ENCODE assay signal across 19 cellular contexts in genomic region chr7:110693348-110693747, GRCh38.
A peak's percentile ranks its signal among the peaks of the same experiment; 100 is the strongest.
DNase-seq lines count a peak whose midpoint lies in the region; ATAC-seq and TF ChIP-seq lines count a peak whose summit lies in the region.
"Had no signal": no experiment of that assay in that cellular context is flagged by ENCODE, and none has a peak within 500 bp of the region (broad histone marks: within the 10 kb centered on the region; RNA-seq: fewer than 3 reads in every experiment).

No MANE protein-coding gene starts in this region.

- no peaks in the 10 kb centered on the region for H3K79me2 ChIP-seq in osteoblast (ENCODE audit: insufficient read depth, low read length)

- intact Hi-C loops in left colon (cut with DNase I, micrococcal nuclease): no loop called here

- H3K4me3 Mint-ChIP-seq in activated CD8-positive, alpha-beta memory T cell treated with anti-CD3 and anti-CD28 coated beads, Interleukin-2, amount 10 ng/mL, durations not matched to agents 7 days and 5 days: no peak overlapping the region
- H3K4me3 Mint-ChIP-seq: T-cell had no signal

- peak; percentile 33 for DNase-seq in DMS153 treated with DMSO at 0.1 percent for 48 hours (lab: John Stamatoyannopoulos, UW; ENCODE audit: unreplicated experiment)
- DNase-seq in NCI-H128 (lab: John Stamatoyannopoulos, UW; ENCODE audit: unreplicated experiment): peak; percentile 2
- peak; percentile 3 for DNase-seq in NCI-H345 (lab: John Stamatoyannopoulos, UW)
- DNase-seq in left colon: no peak
- DNase-seq in osteoblast (ENCODE audit: insufficient read length, low spot score, missing footprints): no peak
- DNase-seq in activated CD8-positive, alpha-beta memory T cell treated with anti-CD3 and anti-CD28 coated beads, Interleukin-2, amount 10 ng/mL, durations not matched to agents 7 days and 5 days: no peak
- no peak for DNase-seq in activated CD4-positive, alpha-beta T cell treated with anti-CD3 and anti-CD28 coated beads, Interleukin-2, amount 50 U/mL, for 1 hour
- DNase-seq in NCI-H1436 (lab: John Stamatoyannopoulos, UW): no peak
- DNase-seq: MG63, NCI-H1105, NCI-H2081 treated with DMSO at 0.1 percent for 48 hours, NCI-H446, NCI-H774, SHP77, SK-N-SH, T-cell had no signal

- H3K27me3 ChIP-seq in osteoblast (ENCODE audit: insufficient read depth, low read length): no peaks in the 10 kb centered on the region
- H3K27me3 ChIP-seq: BLaER1 treated with 17β-estradiol and CSF1 and Interleukin-3, amounts not matched to agents 10 nM and 100 nM; MG63 had no signal

- H3K4me3 ChIP-seq in osteoblast (ENCODE audit: insufficient read depth, low read length): no peak overlapping the region
- H3K4me3 ChIP-seq: A549; BLaER1 treated with 17β-estradiol and CSF1 and Interleukin-3, amounts not matched to agents 10 nM and 100 nM; MG63 had no signal

- H2AFZ ChIP-seq in osteoblast (ENCODE audit: low read length): no peak overlapping the region

- no peaks in the 10 kb centered on the region for H3K4me1 ChIP-seq in osteoblast (ENCODE audit: insufficient read depth, low read length)
- H3K4me1 ChIP-seq: A549; BLaER1 treated with 17β-estradiol and CSF1 and Interleukin-3, amounts not matched to agents 10 nM and 100 nM had no signal

- H3K27me3 Mint-ChIP-seq in activated CD8-positive, alpha-beta memory T cell treated with anti-CD3 and anti-CD28 coated beads, Interleukin-2, amount 10 ng/mL, durations not matched to agents 7 days and 5 days: no peaks in the 10 kb centered on the region
- H3K27me3 Mint-ChIP-seq: T-cell had no signal

- no peaks in the 10 kb centered on the region for H3K36me3 Mint-ChIP-seq in activated CD8-positive, alpha-beta memory T cell treated with anti-CD3 and anti-CD28 coated beads, Interleukin-2, amount 10 ng/mL, durations not matched to agents 7 days and 5 days

- H4K20me1 ChIP-seq in osteoblast (ENCODE audit: insufficient read depth, low read length): no peaks in the 10 kb centered on the region
- H4K20me1 ChIP-seq: BLaER1 treated with 17β-estradiol and CSF1 and Interleukin-3, amounts not matched to agents 10 nM and 100 nM had no signal

- no peak overlapping the region for H3K27ac ChIP-seq in osteoblast (ENCODE audit: low read depth, low read length)
- H3K27ac ChIP-seq: A549; BLaER1 treated with 17β-estradiol and CSF1 and Interleukin-3, amounts not matched to agents 10 nM and 100 nM; KMS-11 had no signal

- H3K36me3 ChIP-seq in osteoblast (ENCODE audit: insufficient read depth, low read length): no peaks in the 10 kb centered on the region
- H3K36me3 ChIP-seq: BLaER1 treated with 17β-estradiol and CSF1 and Interleukin-3, amounts not matched to agents 10 nM and 100 nM; MG63 had no signal

- H3K4me2 ChIP-seq in osteoblast (ENCODE audit: insufficient read depth, low read length): no peak overlapping the region
- H3K4me2 ChIP-seq: A549; BLaER1 treated with 17β-estradiol and CSF1 and Interleukin-3, amounts not matched to agents 10 nM and 100 nM; KMS-11; SK-N-SH had no signal

- H3K27ac Mint-ChIP-seq in activated CD8-positive, alpha-beta memory T cell treated with anti-CD3 and anti-CD28 coated beads, Interleukin-2, amount 10 ng/mL, durations not matched to agents 7 days and 5 days: no peak overlapping the region
- H3K27ac Mint-ChIP-seq: T-cell had no signal

- ATAC-seq in left colon: peak; percentile 100
- ATAC-seq in activated CD8-positive, alpha-beta memory T cell treated with anti-CD3 and anti-CD28 coated beads, Interleukin-2, amount 10 ng/mL, durations not matched to agents 7 days and 5 days: no peak
- ATAC-seq: A549, T-cell had no signal

- CTCF ChIA-PET in activated CD8-positive, alpha-beta memory T cell treated with anti-CD3 and anti-CD28 coated beads, Interleukin-2, amount 10 ng/mL, durations not matched to agents 7 days and 5 days (lab: Charles Lee): no interaction called here

- TF ChIP-seq CTCF in osteoblast (IDR thresholded peaks at IDR 0.05; ENCODE audit: extremely low read depth, low read depth, low read length): no peak

- H3K9me3 ChIP-seq in osteoblast (ENCODE audit: low read depth, low read length): peaks cover 2% of the 10 kb centered on the region
- H3K9me3 ChIP-seq: A549; BLaER1 treated with 17β-estradiol and CSF1 and Interleukin-3, amounts not matched to agents 10 nM and 100 nM; MG63; SK-N-SH had no signal

- no peaks in the 10 kb centered on the region for H3K4me1 Mint-ChIP-seq in activated CD8-positive, alpha-beta memory T cell treated with anti-CD3 and anti-CD28 coated beads, Interleukin-2, amount 10 ng/mL, durations not matched to agents 7 days and 5 days
- H3K4me1 Mint-ChIP-seq: T-cell had no signal

- peaks cover 3% of the 10 kb centered on the region for H3K9me3 Mint-ChIP-seq in activated CD8-positive, alpha-beta memory T cell treated with anti-CD3 and anti-CD28 coated beads, Interleukin-2, amount 10 ng/mL, durations not matched to agents 7 days and 5 days (ENCODE audit: low read depth)

Comparison
In these comparisons a context has a peak if more than half of its experiments do, and no peak if none do; other contexts are left out.
1. DNase-seq: peak in DMS153 treated with DMSO at 0.1 percent for 48 hours (single experiment), NCI-H128 (single experiment) and NCI-H345 (single experiment); none in left colon (0 of 2), osteoblast (single experiment), activated CD8-positive, alpha-beta memory T cell treated with anti-CD3 and anti-CD28 coated beads, Interleukin-2, amount 10 ng/mL, durations not matched to agents 7 days and 5 days (single experiment), activated CD4-positive, alpha-beta T cell treated with anti-CD3 and anti-CD28 coated beads, Interleukin-2, amount 50 U/mL, for 1 hour (single experiment) and NCI-H1436 (single experiment).